Comparison of ENCODE assay signal across 8 cellular contexts in genomic region chr12:113048716-113049127, GRCh38. TPM values are rescaled to one million over a fixed set of nuclear protein-coding genes. Genes with fewer than 3 reads are reported as not detected.
A peak's percentile ranks its signal among the peaks of the same experiment; 100 is the strongest.
DNase-seq lines count a peak whose midpoint lies in the region; ATAC-seq and TF ChIP-seq lines count a peak whose summit lies in the region.

No MANE protein-coding gene starts in this region.

- H3K27ac ChIP-seq in H9 (ENCODE audit: insufficient read length, low read depth, low read length) (no peak overlapping the region), lung (ENCODE audit: low read depth in 1 of 2, low read length in 1 of 2) (no peak overlapping the region)

- ATAC-seq in lung (ENCODE audit: insufficient read depth, low FRiP score) (peak; percentile 85), GM19324 (IDR thresholded peaks at IDR 0.05; ENCODE audit: low FRiP score, unreplicated experiment) (no peak)

- peak; percentile 74 for DNase-seq in Ammon's horn (ENCODE audit: low spot score)
- peak; percentile 62 for DNase-seq in H9
- DNase-seq in NCI-H446 treated with DMSO at 0.1 percent for 48 hours (lab: John Stamatoyannopoulos, UW), result peak; percentile 45
- DNase-seq in activated CD4-positive, alpha-beta T cell treated with anti-CD3 and anti-CD28 coated beads for 1 hour, result peak; percentile 43
- peak; percentile 77 for DNase-seq in choroid plexus epithelial cell (ENCODE audit: low read depth)
- peak; percentile 53 for DNase-seq in lung (ENCODE audit: low spot score)
- peak; percentile 27 to 28 for DNase-seq in stimulated activated CD8-positive, alpha-beta memory T cell treated with anti-CD3 and anti-CD28 coated beads, Interleukin-2, amount 100 ng/mL, for 1 hour (ENCODE audit: low read depth in 2 of 2)

- H4K8ac ChIP-seq in H9 (replicated peaks; ENCODE audit: insufficient read length, low read depth, low read length), result no peak overlapping the region

- H3K27ac Mint-ChIP-seq in H9, result no peak overlapping the region

- H4K91ac ChIP-seq in H9 (ENCODE audit: insufficient read length, low read depth, low read length), result no peak overlapping the region

- no peaks in the 10 kb centered on the region for H3K9me3 Mint-ChIP-seq in H9

- no peak overlapping the region for H3K18ac ChIP-seq in H9 (ENCODE audit: insufficient read length, low read depth, low read length)

- H2BK12ac ChIP-seq in H9 (ENCODE audit: insufficient read length, low read depth, low read length), result no peak overlapping the region

- no peaks in the 10 kb centered on the region for H3K79me1 ChIP-seq in H9 (ENCODE audit: insufficient read depth, low read depth, low read length, poor library complexity, severe bottlenecking)

- H2AK5ac ChIP-seq in H9 (ENCODE audit: insufficient read length, low read length), result no peak overlapping the region

- no CpG with 5 or more reads among the region's 6 CpGs for WGBS in H9 (ENCODE audit: extremely low coverage, insufficient read length, low lambda C conversion rate)
- 9 to 10% methylated on average over 6 of the region's 6 CpGs for WGBS in lung, 2 donors

- no peak overlapping the region for H3K4ac ChIP-seq in H9 (ENCODE audit: low read depth, low read length)

- H3K79me2 ChIP-seq in H9 (ENCODE audit: insufficient read depth, low read length), result no peaks in the 10 kb centered on the region

- no peak overlapping the region for H2BK20ac ChIP-seq in H9 (ENCODE audit: low read depth, low read length, poor library complexity, severe bottlenecking)

- no peak overlapping the region for H3K14ac ChIP-seq in H9 (ENCODE audit: insufficient read depth, low read length)

- no peak overlapping the region for H3K56ac ChIP-seq in H9 (ENCODE audit: insufficient read length, low read depth, low read length)

- no peak overlapping the region for H3K4me2 ChIP-seq in H9 (ENCODE audit: insufficient read depth, insufficient read length, low read length)

- no peak overlapping the region for H3K4me3 Mint-ChIP-seq in H9

- no peak overlapping the region for H3K4me3 ChIP-seq in choroid plexus epithelial cell (ENCODE audit: low read depth, low read length)
- H3K4me3 ChIP-seq in lung, result no peak overlapping the region

- no peaks in the 10 kb centered on the region for H3K36me3 Mint-ChIP-seq in H9 (ENCODE audit: insufficient read depth in 1 of 3, low read depth in 3 of 3)

- H3K27me3 ChIP-seq in H9 (ENCODE audit: insufficient read depth, low read length), result no peaks in the 10 kb centered on the region; the same call in 1 of the 2 replicates
- no peaks in the 10 kb centered on the region for H3K27me3 ChIP-seq in lung (ENCODE audit: control insufficient read depth, insufficient read depth)

- H3K23ac ChIP-seq in H9 (ENCODE audit: insufficient read length, low read depth, low read length), result no peak overlapping the region

- peak; percentile 86 for TF ChIP-seq CTCF in H9 (conservative IDR thresholded peaks at IDR 0.05)
- TF ChIP-seq CTCF in choroid plexus epithelial cell (conservative IDR thresholded peaks at IDR 0.05; ENCODE audit: low read depth, low read length), result peak; percentile 85
- peak; percentile 84 for TF ChIP-seq CTCF in lung (IDR thresholded peaks at IDR 0.05; ENCODE audit: control extremely low read depth, extremely low read depth)

- H3K4me1 Mint-ChIP-seq in H9, result peaks cover 3 to 4% of the 10 kb centered on the region in 2 experiments; a peak in 2 of 4 replicates

- H3K9me3 ChIP-seq in H9 (ENCODE audit: control insufficient read depth, low read depth, low read length) (no peaks in the 10 kb centered on the region), lung (ENCODE audit: control insufficient read depth in 2 of 2, insufficient read depth in 1 of 2, low read length in 1 of 2) (no peaks in the 10 kb centered on the region)

- peaks cover 59% of the 10 kb centered on the region for H3K27me3 Mint-ChIP-seq in H9 (ENCODE audit: low read depth)

- no peak overlapping the region for H4K5ac ChIP-seq in H9 (ENCODE audit: insufficient read length, low read depth, low read length)

- no peak overlapping the region for H3K9ac ChIP-seq in H9 (ENCODE audit: extremely low read depth, insufficient read length, low read length)

- no peak overlapping the region for H3T11ph ChIP-seq in H9 (ENCODE audit: low read length)

- H3K36me3 ChIP-seq in lung (ENCODE audit: control insufficient read depth in 2 of 2, insufficient read depth in 2 of 2, low read length in 2 of 2), result no peaks in the 10 kb centered on the region

- H2BK15ac ChIP-seq in H9 (ENCODE audit: low read depth, low read length), result no peak overlapping the region

- H4K20me1 ChIP-seq in H9 (ENCODE audit: control insufficient read depth, insufficient read depth, insufficient read length), result no peaks in the 10 kb centered on the region

- H3K23me2 ChIP-seq in H9 (ENCODE audit: insufficient read length, low read depth, low read length, poor library complexity, severe bottlenecking), result no peaks in the 10 kb centered on the region

- no peak overlapping the region for H2AFZ ChIP-seq in H9 (ENCODE audit: low read length)

- H2BK5ac ChIP-seq in H9 (ENCODE audit: insufficient read length, low read length), result no peak overlapping the region

- H3K4me1 ChIP-seq in H9 (ENCODE audit: insufficient read depth, low read length) (no peaks in the 10 kb centered on the region), lung (ENCODE audit: control insufficient read depth in 2 of 2, insufficient read depth in 2 of 2, low read length in 2 of 2) (no peaks in the 10 kb centered on the region)

- H2BK120ac ChIP-seq in H9 (ENCODE audit: low read depth, low read length, poor library complexity, severe bottlenecking), result no peak overlapping the region

RNA-seq across cellular contexts. Expression of gene DTX1, which starts 7.8 kb away (rescaled TPM):
- total RNA-seq in H9 (2021) (3.0 and 3.5 TPM in 2 replicates), lung (1 to 10 TPM; 2.9 to 4.9 TPM)
- polyA plus RNA-seq in lung, result 1 to 10 TPM; 1.3 to 1.6 TPM
